In the genomic region with DNA sequence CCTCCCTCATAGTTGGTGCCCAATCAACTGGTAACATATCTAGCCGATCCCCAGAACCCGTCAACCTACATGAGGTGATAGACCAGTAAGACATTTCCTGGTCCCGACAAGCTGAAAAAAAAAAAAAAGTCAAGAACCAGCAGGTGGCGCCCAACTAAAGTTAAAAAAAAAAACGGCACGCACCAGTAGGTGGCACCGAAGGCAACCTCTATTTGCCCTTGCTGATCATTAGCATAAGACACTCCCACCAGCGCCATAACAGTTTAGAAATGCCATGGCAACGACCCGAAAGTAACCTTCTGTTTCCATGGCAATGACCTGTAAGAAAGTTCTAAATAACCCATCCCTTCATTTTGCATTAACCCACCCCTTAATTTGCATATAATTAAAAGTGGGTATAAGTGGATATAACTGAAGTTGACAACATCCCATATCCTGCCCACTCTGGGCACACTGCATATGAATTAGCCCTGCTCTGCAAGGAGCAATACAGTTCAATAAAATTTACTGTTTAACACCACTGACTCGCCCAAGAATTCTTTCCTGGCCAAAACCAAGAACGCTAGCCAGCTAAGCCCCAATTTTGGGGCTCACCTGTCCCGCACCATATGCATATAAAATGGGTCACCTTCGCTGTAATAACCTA, we compare ENCODE assay signal across 9 cellular contexts.
DNase-seq lines count a peak whose midpoint lies in the region; ATAC-seq and TF ChIP-seq lines count a peak whose summit lies in the region.
"Had no signal": no experiment of that assay in that cellular context is flagged by ENCODE, and none has a peak within 500 bp of the region (broad histone marks: within the 10 kb centered on the region; RNA-seq: fewer than 3 reads in every experiment).

No MANE protein-coding gene starts in this region.

- peaks cover 3 to 18% (median 10%) of the 10 kb centered on the region in 3 donors for H3K4me1 Mint-ChIP-seq in T-cell

- CTCF ChIA-PET in T-cell (lab: Charles Lee), result interaction anchor here (0.5 to 0.7 kb wide), 3 partner anchors 26 to 1498 kb away, joined by 3 to 7 read pairs (median 3); no protein-coding TSS in a partner anchor

- H3K9me3 ChIP-seq in mesodermal cell (ENCODE audit: control insufficient read depth, low read length), result no peaks in the 10 kb centered on the region
- H3K9me3 ChIP-seq: SJSA1 had no signal

- peak; percentile 44 for TF ChIP-seq CTCF in GM12864 (IDR thresholded peaks at IDR 0.05; ENCODE audit: low read depth, low read length, missing control alignments)
- peak; percentile 37 for TF ChIP-seq CTCF in HFF-Myc (IDR thresholded peaks at IDR 0.05; ENCODE audit: low read depth, low read length, missing control alignments)

- WGBS in mesodermal cell (ENCODE audit: insufficient coverage in 2 of 2), 2 experiments, result 45 to 50% methylated on average over 6 to 8 of the region's 14 CpGs

- H3K27ac Mint-ChIP-seq in T-cell, result no peak overlapping the region

- no peaks in the 10 kb centered on the region for H3K9me3 Mint-ChIP-seq in T-cell

- no peaks in the 10 kb centered on the region for H3K4me1 ChIP-seq in mesodermal cell (ENCODE audit: control insufficient read depth, insufficient read depth, low read length, poor library complexity, severe bottlenecking)
- H3K4me1 ChIP-seq: SJSA1 had no signal

- peaks cover 0 to 3% of the 10 kb centered on the region in 2 donors for H3K27me3 Mint-ChIP-seq in T-cell

- H3K36me3 Mint-ChIP-seq in T-cell, result no peaks in the 10 kb centered on the region

- peak in 2 of 4 experiments; percentile 62 to 91 for ATAC-seq in T-cell (replicated peaks in 1 of 4)

- H3K36me3 ChIP-seq in mesodermal cell (ENCODE audit: control insufficient read depth, insufficient read depth, low read length), result no peaks in the 10 kb centered on the region
- H3K36me3 ChIP-seq: SJSA1 had no signal

- peak overlapping the region; percentile 49 for H3K27ac ChIP-seq in mesodermal cell (ENCODE audit: low read depth, low read length, severe bottlenecking)
- H3K27ac ChIP-seq: SJSA1 had no signal

- H3K4me3 ChIP-seq in GM12864 (ENCODE audit: low read depth, low read length) (no peak overlapping the region), HFF-Myc (replicated peaks; ENCODE audit: low read depth, low read length) (no peak overlapping the region), mesodermal cell (ENCODE audit: extremely low read depth, insufficient read depth, low read length, poor library complexity, severe bottlenecking) (no peak overlapping the region)
- H3K4me3 ChIP-seq: SJSA1 had no signal

- DNase-seq in AG08395 (ENCODE audit: low spot score), result peak; percentile 19
- peak; percentile 3 for DNase-seq in GM12864 (ENCODE audit: low read depth)
- peak; percentile 20 for DNase-seq in HFF-Myc (ENCODE audit: extremely low read depth, low read depth)
- peak; percentile 86 for DNase-seq in M059J (ENCODE audit: low read depth)
- DNase-seq in T-cell, result peak in 30 of 34 experiments; percentile 0 to 50 (median 24)
- peak; percentile 43 for DNase-seq in dedifferentiated amniotic fluid mesenchymal stem cell (ENCODE audit: extremely low spot score)
- no peak for DNase-seq in GF-D8 (lab: John Stamatoyannopoulos, UW)

- POLR2A ChIA-PET in T-cell (lab: Charles Lee), result interaction anchor here in 1 of 2 donors (0.6 kb wide), 1 partner anchor 396 kb away, joined by 5 read pairs; no protein-coding TSS in a partner anchor

- H3K4me3 Mint-ChIP-seq in T-cell, result no peak overlapping the region
